Comparison of ENCODE assay signal across 8 cellular contexts in the genomic region with DNA sequence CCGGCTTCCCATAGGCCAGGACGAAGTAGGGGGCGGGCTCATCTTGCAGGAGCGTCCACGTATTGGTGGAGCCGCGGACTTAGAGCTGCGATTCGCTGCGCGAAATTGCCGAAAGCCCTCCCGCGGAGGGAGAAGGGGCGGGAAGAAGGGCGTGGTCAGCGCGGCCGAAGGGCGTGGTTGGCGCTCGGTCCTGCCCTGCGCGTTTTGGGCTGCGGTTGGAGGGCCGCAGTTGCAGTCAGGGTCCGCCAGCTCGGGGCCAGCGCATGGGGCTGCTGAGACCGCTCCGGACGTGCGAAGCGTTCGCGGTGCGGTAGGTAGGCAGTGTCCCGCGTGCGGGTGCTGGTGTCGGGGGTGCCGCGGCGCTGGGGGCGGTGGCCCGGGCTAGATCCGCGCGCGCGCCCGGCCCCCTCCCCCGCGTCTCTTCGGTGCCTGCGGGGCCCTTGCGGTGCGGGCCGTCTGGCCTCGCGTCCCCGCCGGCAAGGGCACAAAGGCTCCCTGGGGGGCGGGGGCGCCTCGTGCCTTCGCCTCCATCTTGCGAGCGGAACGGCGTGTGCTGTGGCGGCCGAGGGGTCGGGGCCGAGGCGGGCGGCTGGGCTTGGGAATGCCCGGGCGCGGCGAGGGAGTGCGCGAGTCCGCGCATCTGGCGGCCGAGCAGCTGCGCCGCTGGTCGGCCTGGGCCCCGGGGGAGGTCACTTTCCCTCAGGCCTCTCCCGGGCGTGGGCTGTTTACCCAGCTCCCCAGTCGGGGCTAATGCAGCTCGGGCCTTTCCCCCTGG. TPM values are rescaled to one million over a fixed set of nuclear protein-coding genes. Genes with fewer than 3 reads are reported as not detected.
DNase-seq lines count a peak whose midpoint lies in the region; ATAC-seq and TF ChIP-seq lines count a peak whose summit lies in the region.

Gene CEP68, plus strand, starts transcription at position 202 of the 775 bp plus-strand sequence. CDS start 13,029 bp downstream, outside the sequence.

- H3K4me1 Mint-ChIP-seq in type B pancreatic cell (ENCODE audit: unreplicated experiment): peaks cover 22% of the 10 kb centered on the region

- no peaks in the 10 kb centered on the region for H3K36me3 Mint-ChIP-seq in type B pancreatic cell

- peak; percentile 40 for TF ChIP-seq CTCF in type B pancreatic cell (conservative IDR thresholded peaks at IDR 0.05)

- TF ChIP-seq POLR2A in GM15510 (IDR thresholded peaks at IDR 0.05; ENCODE audit: borderline replicate concordance, extremely low read depth, insufficient read length): peak; percentile 69

- ATAC-seq in HG02884 (IDR thresholded peaks at IDR 0.05; ENCODE audit: unreplicated experiment) (peak; percentile 81), left cardiac atrium (peak; percentile 98 to 99)

- H3K9me3 Mint-ChIP-seq in type B pancreatic cell: no peaks in the 10 kb centered on the region

- DNase-seq in NCI-H146 treated with DMSO at 0.1 percent for 48 hours (lab: John Stamatoyannopoulos, UW; ENCODE audit: unreplicated experiment) (peak; percentile 93), T-helper 1 cell (peak; percentile 91 to 97 (median 95)), amniotic stem cell (lab: John Stamatoyannopoulos, UW) (peak; percentile 91), left cardiac atrium (peak; percentile 98), posterior cingulate gyrus (peak; percentile 95 to 100 (median 96)), type B pancreatic cell (ENCODE audit: extremely low spot score, unreplicated experiment) (peak; percentile 98)

- no peaks in the 10 kb centered on the region for H3K27me3 Mint-ChIP-seq in type B pancreatic cell

- H3K27ac Mint-ChIP-seq in type B pancreatic cell: peak within 1 kb of the TSS; percentile 92

- intact Hi-C loops in left cardiac atrium (cut with DNase I) (no loop called here), posterior cingulate gyrus (cut with DNase I) (loop anchor here (1.0 to 5.0 kb wide), 3 partner anchors 68 to 376 kb away; partner anchors contain the start of genes RAB1A, SLC1A4 and SPRED2)

- peak within 1 kb of the TSS; percentile 98 for H3K4me3 Mint-ChIP-seq in type B pancreatic cell

RNA-seq across cellular contexts. Expression of gene CEP68, which starts in this region (rescaled TPM):
- total RNA-seq in left cardiac atrium: 10 to 100 TPM; 12.6 to 15.4 TPM
- 8.3 and 21.5 TPM in 2 replicates for total RNA-seq in type B pancreatic cell (ENCODE audit: low replicate concordance)

Comparison
In these comparisons a context has a peak if more than half of its experiments do, and no peak if none do; other contexts are left out.
1. Peak in every context shown above with its lines: DNase-seq and ATAC-seq.